In genomic region chr20:835220-836045, GRCh38 we compare ENCODE assay signal across 8 cellular contexts. TPM values are rescaled to one million over a fixed set of nuclear protein-coding genes. Genes with fewer than 3 reads are reported as not detected.
DNase-seq lines count a peak whose midpoint lies in the region; ATAC-seq and TF ChIP-seq lines count a peak whose summit lies in the region.

No MANE protein-coding gene starts in this region.

- H3K4me2 ChIP-seq in OCI-LY3 (ENCODE audit: low read length) = 0 out of 2 replicates have a peak overlapping the region, but pooled peaks have one; percentile 20
- no peak overlapping the region for H3K4me2 ChIP-seq in GM23338

- no peak for ATAC-seq in body of pancreas
- no peak for ATAC-seq in GM23338
- ATAC-seq in HG02642 (IDR thresholded peaks at IDR 0.05; ENCODE audit: poor library complexity, unreplicated experiment) = no peak

- WGBS in body of pancreas, 2 donors = 33 to 61% methylated on average over 2 to 3 of the region's 3 CpGs

- TF ChIP-seq CTCF in OCI-LY3 (IDR thresholded peaks at IDR 0.05; ENCODE audit: low read depth, low read length) (no peak), body of pancreas (IDR thresholded peaks at IDR 0.05) (no peak), nephron progenitor cell (IDR thresholded peaks at IDR 0.05) (no peak), GM23338 (conservative IDR thresholded peaks at IDR 0.05; ENCODE audit: low read depth in 2 of 2) (0 out of 4 replicates have a peak, but pooled peaks of 1 of the 2 experiments have one; percentile 3)

- no peak for DNase-seq in CD8-positive, alpha-beta memory T cell
- DNase-seq in body of pancreas (peak; percentile 40 to 63 (median 48)), nephron progenitor cell (no peak), NCI-H748 (lab: John Stamatoyannopoulos, UW; ENCODE audit: unreplicated experiment) (no peak), GM23338 (ENCODE audit: low spot score) (no peak), GDM1 (lab: John Stamatoyannopoulos, UW) (no peak)

- H3K79me2 ChIP-seq in OCI-LY3 (ENCODE audit: low read length) (peaks cover 45% of the 10 kb centered on the region), GM23338 (replicated peaks; ENCODE audit: insufficient read depth) (no peaks in the 10 kb centered on the region)

- TF ChIP-seq POLR2A in body of pancreas (IDR thresholded peaks at IDR 0.05) = no peak

- peaks cover 11% of the 10 kb centered on the region; the same call in 1 of the 2 replicates for H4K20me1 ChIP-seq in OCI-LY3 (ENCODE audit: insufficient read depth, low read length)
- no peaks in the 10 kb centered on the region for H4K20me1 ChIP-seq in GM23338 (replicated peaks; ENCODE audit: insufficient read depth)

- peaks cover 0 to 10% (median 0%) of the 10 kb centered on the region in 3 donors for H3K36me3 Mint-ChIP-seq in CD8-positive, alpha-beta memory T cell
- H3K36me3 Mint-ChIP-seq in nephron progenitor cell (ENCODE audit: low read depth) = peaks cover 9% of the 10 kb centered on the region
- H3K36me3 Mint-ChIP-seq in GM23338 (ENCODE audit: low read depth) = no peaks in the 10 kb centered on the region; the same call in 2 of the 3 replicates

- H3K9me2 ChIP-seq in GM23338 (ENCODE audit: insufficient read depth) = no peaks in the 10 kb centered on the region

- CTCF ChIA-PET in CD8-positive, alpha-beta memory T cell (lab: Charles Lee) = interaction anchor here (3.6 kb wide), 1 partner anchor 10 kb away, joined by 45 read pairs; no protein-coding TSS in a partner anchor

- 0 out of 2 replicates have a peak, but pooled peaks cover 4% of the 10 kb centered on the region for H3F3A ChIP-seq in GM23338 (replicated peaks; ENCODE audit: low read depth)

- H3K4me3 Mint-ChIP-seq in CD8-positive, alpha-beta memory T cell = peak overlapping the region; percentile 61 to 90 (median 84)
- H3K4me3 Mint-ChIP-seq in nephron progenitor cell (peak overlapping the region; percentile 87), GM23338 (no peak overlapping the region)

- H2AFZ ChIP-seq in OCI-LY3 (ENCODE audit: low read depth, low read length) = no peak overlapping the region
- no peak overlapping the region for H2AFZ ChIP-seq in GM23338

- H3K36me3 ChIP-seq in CD8-positive, alpha-beta memory T cell (ENCODE audit: insufficient read depth, low read length) = no peaks in the 10 kb centered on the region
- no peaks in the 10 kb centered on the region for H3K36me3 ChIP-seq in OCI-LY3 (replicated peaks; ENCODE audit: low read depth, low read length)
- no peaks in the 10 kb centered on the region for H3K36me3 ChIP-seq in body of pancreas (replicated peaks in 1 of 2; ENCODE audit: insufficient read depth in 1 of 2, low read depth in 2 of 2)
- H3K36me3 ChIP-seq in GM23338 (ENCODE audit: insufficient read depth) = no peaks in the 10 kb centered on the region

- POLR2A ChIA-PET in CD8-positive, alpha-beta memory T cell (lab: Charles Lee) = interaction anchor here (1.2 kb wide), 1 partner anchor 9 kb away, joined by 4 read pairs; no protein-coding TSS in a partner anchor

- H3K27ac Mint-ChIP-seq in CD8-positive, alpha-beta memory T cell = peak overlapping the region; percentile 61 to 98 (median 85)
- H3K27ac Mint-ChIP-seq in nephron progenitor cell = no peak overlapping the region
- no peak overlapping the region for H3K27ac Mint-ChIP-seq in GM23338

- H3K9me3 ChIP-seq in CD8-positive, alpha-beta memory T cell (ENCODE audit: low read length) = no peaks in the 10 kb centered on the region
- H3K9me3 ChIP-seq in OCI-LY3 (ENCODE audit: insufficient read depth, low read length) (no peaks in the 10 kb centered on the region), body of pancreas (no peaks in the 10 kb centered on the region)

- no peak overlapping the region for H3K27ac ChIP-seq in CD8-positive, alpha-beta memory T cell (ENCODE audit: low read depth, low read length)
- H3K27ac ChIP-seq in OCI-LY3 (ENCODE audit: low read length) = no peak overlapping the region
- H3K27ac ChIP-seq in body of pancreas = peak overlapping the region in 2 of 4 donors; percentile 41 to 56
- H3K27ac ChIP-seq in GM23338 (ENCODE audit: low read depth) = no peak overlapping the region

- H3K27me3 Mint-ChIP-seq in CD8-positive, alpha-beta memory T cell = no peaks in the 10 kb centered on the region
- H3K27me3 Mint-ChIP-seq in nephron progenitor cell (ENCODE audit: low read depth, poor library complexity) (peaks cover 36% of the 10 kb centered on the region), GM23338 (ENCODE audit: insufficient read depth, low read depth, poor library complexity) (peaks cover 17% of the 10 kb centered on the region)

- intact Hi-C loops in body of pancreas (cut with DNase I) = no loop called here

- H3K4me1 Mint-ChIP-seq in CD8-positive, alpha-beta memory T cell = peaks cover 44 to 60% (median 51%) of the 10 kb centered on the region in 3 donors
- peaks cover 23% of the 10 kb centered on the region for H3K4me1 Mint-ChIP-seq in nephron progenitor cell
- H3K4me1 Mint-ChIP-seq in GM23338 = peaks cover 7% of the 10 kb centered on the region

- no peaks in the 10 kb centered on the region for H3K9me3 Mint-ChIP-seq in CD8-positive, alpha-beta memory T cell
- peaks cover 6% of the 10 kb centered on the region for H3K9me3 Mint-ChIP-seq in nephron progenitor cell
- peaks cover 4% of the 10 kb centered on the region; the same call in 2 of the 3 replicates for H3K9me3 Mint-ChIP-seq in GM23338

- H3K9ac ChIP-seq in OCI-LY3 (ENCODE audit: low read length) = no peak overlapping the region

- H3K4me3 ChIP-seq in CD8-positive, alpha-beta memory T cell (ENCODE audit: low read length) = no peak overlapping the region
- H3K4me3 ChIP-seq in OCI-LY3 (ENCODE audit: low read length) = no peak overlapping the region
- no peak overlapping the region for H3K4me3 ChIP-seq in body of pancreas
- H3K4me3 ChIP-seq in GM23338 = no peak overlapping the region

- no peaks in the 10 kb centered on the region for H3K27me3 ChIP-seq in CD8-positive, alpha-beta memory T cell (ENCODE audit: insufficient read depth, low read length, poor library complexity, severe bottlenecking)
- no peaks in the 10 kb centered on the region for H3K27me3 ChIP-seq in OCI-LY3 (ENCODE audit: low read depth, low read length)
- no peaks in the 10 kb centered on the region for H3K27me3 ChIP-seq in body of pancreas
- peaks cover 16% of the 10 kb centered on the region for H3K27me3 ChIP-seq in GM23338 (ENCODE audit: insufficient read depth)

- peaks cover 37% of the 10 kb centered on the region for H3K4me1 ChIP-seq in CD8-positive, alpha-beta memory T cell (ENCODE audit: insufficient read depth, low read length)
- peaks cover 21% of the 10 kb centered on the region for H3K4me1 ChIP-seq in OCI-LY3 (ENCODE audit: low read length)
- peaks cover 18% of the 10 kb centered on the region for H3K4me1 ChIP-seq in body of pancreas
- H3K4me1 ChIP-seq in GM23338 (ENCODE audit: insufficient read depth) = peaks cover 12% of the 10 kb centered on the region

TF ChIP-seq in GM23338, 12 proteins besides CTCF, POLR2A, EP300 and RAD21 (continues in another document):
- TF ChIP-seq REST (IDR thresholded peaks at IDR 0.05; ENCODE audit: unreplicated experiment) (no peak), ZNF114 (CRISPR knock-in tag; IDR thresholded peaks at IDR 0.05) (no peak), NANOG (IDR thresholded peaks at IDR 0.05; ENCODE audit: borderline replicate concordance) (no peak), POLR2AphosphoS5 (IDR thresholded peaks at IDR 0.05; ENCODE audit: low read depth) (no peak), STAT1 (IDR thresholded peaks at IDR 0.05; ENCODE audit: unreplicated experiment) (no peak), EZH2 (IDR thresholded peaks at IDR 0.05; ENCODE audit: low read depth, unreplicated experiment) (no peak), CREB1 (CRISPR knock-in tag; IDR thresholded peaks at IDR 0.05; ENCODE audit: low read depth) (no peak), EZH2phosphoT487 (IDR thresholded peaks at IDR 0.05; ENCODE audit: unreplicated experiment) (no peak), JUNB (IDR thresholded peaks at IDR 0.05; ENCODE audit: unreplicated experiment) (no peak)

RNA-seq across cellular contexts. Expression of gene FAM110A, which starts 1.9 kb away (rescaled TPM):
- total RNA-seq in CD8-positive, alpha-beta memory T cell = 10 to 100 TPM; 13.3 to 15.0 TPM
- 14.9 TPM for polyA plus RNA-seq in CD8-positive, alpha-beta memory T cell
- total RNA-seq in body of pancreas = 1 to 10 TPM; 7.0 to 8.2 TPM
- 13.7 and 15.0 TPM in 2 replicates for total RNA-seq in GM23338 (2014; rRNA removed; shearing (Covaris generic))
- polyA plus RNA-seq in GM23338 (2016; fragmentation: Nextera tagmentation; extraction: Ambion mirVana) = 9.9 and 10.7 TPM in 2 replicates

Comparison
In these comparisons a context has a peak if more than half of its experiments do, and no peak if none do; other contexts are left out.
1. DNase-seq: peak in body of pancreas (4 of 4); none in CD8-positive, alpha-beta memory T cell (0 of 5), nephron progenitor cell (single experiment), NCI-H748 (single experiment), GM23338 (single experiment) and GDM1 (single experiment).
2. H3K27ac Mint-ChIP-seq: peak in CD8-positive, alpha-beta memory T cell (8 of 8); none in nephron progenitor cell (single experiment) and GM23338 (single experiment).